Comparison of ENCODE assay signal across 16 cellular contexts in genomic region chr10:131907679-131908078, GRCh38. TPM values are rescaled to one million over a fixed set of nuclear protein-coding genes. Genes with fewer than 3 reads are reported as not detected.
DNase-seq lines count a peak whose midpoint lies in the region; ATAC-seq lines count a peak whose summit lies in the region.
"Had no signal": no experiment of that assay in that cellular context is flagged by ENCODE, and none has a peak within 500 bp of the region (broad histone marks: within the 10 kb centered on the region; RNA-seq: fewer than 3 reads in every experiment).

No MANE protein-coding gene starts in this region.

- peaks cover 38% of the 10 kb centered on the region for H3K4me1 ChIP-seq in effector memory CD4-positive, alpha-beta T cell (ENCODE audit: control insufficient read depth, insufficient read depth, low read length, poor library complexity, severe bottlenecking)

- H3K36me3 Mint-ChIP-seq in activated naive CD4-positive, alpha-beta T cell treated with anti-CD3 and anti-CD28 coated beads, Interleukin-2, amount 10 ng/mL, durations not matched to agents 7 days and 5 days: peaks cover 45% of the 10 kb centered on the region
- H3K36me3 Mint-ChIP-seq in T-cell: peaks cover 31% of the 10 kb centered on the region

- CTCF ChIA-PET in activated naive CD4-positive, alpha-beta T cell treated with anti-CD3 and anti-CD28 coated beads, Interleukin-2, amount 10 ng/mL, durations not matched to agents 7 days and 5 days (lab: Charles Lee): no interaction called here
- CTCF ChIA-PET in T-cell (lab: Charles Lee): interaction anchor here (1.1 to 1.3 kb wide), 2 partner anchors 22 to 64 kb away, joined by 3 to 4 read pairs; no protein-coding TSS in a partner anchor

- no peaks in the 10 kb centered on the region for H3K27me3 Mint-ChIP-seq in activated naive CD4-positive, alpha-beta T cell treated with anti-CD3 and anti-CD28 coated beads, Interleukin-2, amount 10 ng/mL, durations not matched to agents 7 days and 5 days
- no peaks in the 10 kb centered on the region for H3K27me3 Mint-ChIP-seq in T-cell
- H3K27me3 Mint-ChIP-seq: activated B cell treated with CpG ODN at 0.5 μM for 24 hours had no signal

- DNase-seq in activated naive CD4-positive, alpha-beta T cell treated with anti-CD3 and anti-CD28 coated beads, Interleukin-2, amount 10 ng/mL, durations not matched to agents 7 days and 5 days: no peak
- DNase-seq in activated naive CD4-positive, alpha-beta T cell (lab: John Stamatoyannopoulos, UW): no peak
- DNase-seq in T-cell (peak in 3 of 34 experiments; percentile 25 to 44 (median 32)), OCI-M2 (lab: John Stamatoyannopoulos, UW; ENCODE audit: unreplicated experiment) (no peak), NK-92 (lab: John Stamatoyannopoulos, UW; ENCODE audit: unreplicated experiment) (no peak), putamen (ENCODE audit: low spot score) (no peak)
- no peak for DNase-seq in effector memory CD4-positive, alpha-beta T cell
- DNase-seq in stimulated activated naive CD8-positive, alpha-beta T cell treated with anti-CD3 and anti-CD28 coated beads, Interleukin-15, Interleukin-2, amounts not matched to agents 100 U/mL and 50 U/mL, for 24 hours: no peak
- DNase-seq: activated B cell treated with CpG ODN at 0.5 μM for 24 hours, COR-L47, midbrain, MM.1S, NCI-H187 had no signal

- H3K9me3 Mint-ChIP-seq in activated naive CD4-positive, alpha-beta T cell treated with anti-CD3 and anti-CD28 coated beads, Interleukin-2, amount 10 ng/mL, durations not matched to agents 7 days and 5 days: no peaks in the 10 kb centered on the region
- no peaks in the 10 kb centered on the region for H3K9me3 Mint-ChIP-seq in T-cell
- H3K9me3 Mint-ChIP-seq: activated B cell treated with CpG ODN at 0.5 μM for 24 hours had no signal

- H3K27ac ChIP-seq in effector memory CD4-positive, alpha-beta T cell (ENCODE audit: insufficient read depth, low read length, poor library complexity, severe bottlenecking): peak overlapping the region; percentile 40

- no peaks in the 10 kb centered on the region for H3K27me3 ChIP-seq in effector memory CD4-positive, alpha-beta T cell (replicated peaks; ENCODE audit: control insufficient read depth, insufficient read depth, low read length, poor library complexity, severe bottlenecking)
- H3K27me3 ChIP-seq: adrenal gland had no signal

- POLR2A ChIA-PET in T-cell (lab: Charles Lee): interaction anchor here (0.6 to 0.9 kb wide), 2 partner anchors 73 to 426 kb away, joined by 3 read pairs; no protein-coding TSS in a partner anchor

- peak; percentile 54 to 71 (median 60) for ATAC-seq in T-cell (replicated peaks in 1 of 4)
- ATAC-seq in stimulated activated naive CD8-positive, alpha-beta T cell treated with anti-CD3 and anti-CD28 coated beads, Interleukin-15, Interleukin-2, amounts not matched to agents 100 U/mL and 50 U/mL, for 24 hours: peak; percentile 5
- ATAC-seq: HCT116 had no signal

- no peaks in the 10 kb centered on the region for H3K36me3 ChIP-seq in effector memory CD4-positive, alpha-beta T cell (ENCODE audit: control insufficient read depth, insufficient read depth, low read length)

- no peak overlapping the region for H3K4me3 ChIP-seq in effector memory CD4-positive, alpha-beta T cell (ENCODE audit: insufficient read depth, low read depth, low read length, poor library complexity, severe bottlenecking)
- H3K4me3 ChIP-seq: adrenal gland had no signal

- H3K9me3 ChIP-seq in effector memory CD4-positive, alpha-beta T cell (ENCODE audit: control insufficient read depth, low read length): no peaks in the 10 kb centered on the region
- H3K9me3 ChIP-seq: adrenal gland had no signal

- H3K27ac Mint-ChIP-seq in activated naive CD4-positive, alpha-beta T cell treated with anti-CD3 and anti-CD28 coated beads, Interleukin-2, amount 10 ng/mL, durations not matched to agents 7 days and 5 days: peak overlapping the region; percentile 89
- peak overlapping the region; percentile 96 to 97 for H3K27ac Mint-ChIP-seq in T-cell
- H3K27ac Mint-ChIP-seq: activated B cell treated with CpG ODN at 0.5 μM for 24 hours had no signal

- H3K4me3 Mint-ChIP-seq in activated naive CD4-positive, alpha-beta T cell treated with anti-CD3 and anti-CD28 coated beads, Interleukin-2, amount 10 ng/mL, durations not matched to agents 7 days and 5 days: peak overlapping the region; percentile 44
- peak overlapping the region; percentile 62 to 77 (median 68) for H3K4me3 Mint-ChIP-seq in T-cell
- H3K4me3 Mint-ChIP-seq: activated B cell treated with CpG ODN at 0.5 μM for 24 hours; T-helper 1 cell treated with Interleukin-12 subunit alpha and Interleukin-12 subunit beta and Interleukin-4 antibody, amounts not matched to agents 30 μg/mL and 1 μg/mL, for 36 hours had no signal

- peaks cover 62% of the 10 kb centered on the region for H3K4me1 Mint-ChIP-seq in activated naive CD4-positive, alpha-beta T cell treated with anti-CD3 and anti-CD28 coated beads, Interleukin-2, amount 10 ng/mL, durations not matched to agents 7 days and 5 days
- H3K4me1 Mint-ChIP-seq in T-cell: peaks cover 83 to 89% (median 89%) of the 10 kb centered on the region in 3 donors

RNA-seq across cellular contexts. Expression of gene PPP2R2D, which starts 6.9 kb away (rescaled TPM):
- 10 to 100 TPM; 37.3 to 45.0 (median 43.0) TPM for total RNA-seq in T-cell
